ENCODE assay signal across 9 cellular contexts in genomic region chr9:14768561-14769234, GRCh38. TPM values are rescaled to one million over a fixed set of nuclear protein-coding genes. Genes with fewer than 3 reads are reported as not detected.
DNase-seq lines count a peak whose midpoint lies in the region; ATAC-seq and TF ChIP-seq lines count a peak whose summit lies in the region.
"Had no signal": no experiment of that assay in that cellular context is flagged by ENCODE, and none has a peak within 500 bp of the region (broad histone marks: within the 10 kb centered on the region; RNA-seq: fewer than 3 reads in every experiment).

No MANE protein-coding gene starts in this region.

- intact Hi-C loops in activated T-helper 2 cell treated with anti-CD3 and anti-CD28 coated beads, Interferon-gamma antibody, Interleukin-2, Interleukin-4, amounts not matched to agents 10 μg/mL and 5 μg/mL and 100 μg/mL, durations not matched to agents 14 hours and 24 hours and 36 hours (cut with micrococcal nuclease): loop anchor here (1.0 to 5.0 kb wide), 2 partner anchors 152 to 301 kb away; no protein-coding TSS in a partner anchor

- H3K36me3 ChIP-seq in hepatocyte (replicated peaks; ENCODE audit: insufficient read depth, low read depth): no peaks in the 10 kb centered on the region

- H4K20me1 ChIP-seq in hepatocyte (ENCODE audit: insufficient read depth, poor library complexity, severe bottlenecking): no peaks in the 10 kb centered on the region

- no peaks in the 10 kb centered on the region for H3K4me1 Mint-ChIP-seq in activated T-helper 2 cell treated with anti-CD3 and anti-CD28 coated beads, Interferon-gamma antibody, Interleukin-2, Interleukin-4, amounts not matched to agents 10 μg/mL and 5 μg/mL and 100 μg/mL, durations not matched to agents 14 hours and 24 hours and 36 hours (ENCODE audit: low read depth)
- no peaks in the 10 kb centered on the region for H3K4me1 Mint-ChIP-seq in activated naive CD4-positive, alpha-beta T cell treated with anti-CD3 and anti-CD28 coated beads, Interleukin-2, amount 10 ng/mL, durations not matched to agents 7 days and 5 days

- H3K27ac Mint-ChIP-seq in activated T-helper 2 cell treated with anti-CD3 and anti-CD28 coated beads, Interferon-gamma antibody, Interleukin-2, Interleukin-4, amounts not matched to agents 10 μg/mL and 5 μg/mL and 100 μg/mL, durations not matched to agents 14 hours and 24 hours and 36 hours: no peak overlapping the region
- H3K27ac Mint-ChIP-seq in activated naive CD4-positive, alpha-beta T cell treated with anti-CD3 and anti-CD28 coated beads, Interleukin-2, amount 10 ng/mL, durations not matched to agents 7 days and 5 days: no peak overlapping the region
- H3K27ac Mint-ChIP-seq: IgD-negative memory B cell had no signal

- H3K4me3 Mint-ChIP-seq in activated T-helper 2 cell treated with anti-CD3 and anti-CD28 coated beads, Interferon-gamma antibody, Interleukin-2, Interleukin-4, amounts not matched to agents 10 μg/mL and 5 μg/mL and 100 μg/mL, durations not matched to agents 14 hours and 24 hours and 36 hours (ENCODE audit: low read depth): no peak overlapping the region
- no peak overlapping the region for H3K4me3 Mint-ChIP-seq in activated naive CD4-positive, alpha-beta T cell treated with anti-CD3 and anti-CD28 coated beads, Interleukin-2, amount 10 ng/mL, durations not matched to agents 7 days and 5 days
- H3K4me3 Mint-ChIP-seq: IgD-negative memory B cell had no signal

- DNase-seq in CD1c-positive myeloid dendritic cell (ENCODE audit: extremely low spot score) (peak; percentile 36), NCI-H2107 treated with DMSO at 0.1 percent for 48 hours (lab: John Stamatoyannopoulos, UW; ENCODE audit: unreplicated experiment) (peak; percentile 64), amniotic stem cell (lab: John Stamatoyannopoulos, UW) (peak; percentile 5), hepatocyte (ENCODE audit: low spot score) (peak; percentile 67), smooth muscle cell of the brain vasculature (ENCODE audit: low read depth, low spot score) (peak; percentile 39)
- no peak for DNase-seq in activated T-helper 2 cell treated with anti-CD3 and anti-CD28 coated beads, Interferon-gamma antibody, Interleukin-2, Interleukin-4, amounts not matched to agents 10 μg/mL and 5 μg/mL and 100 μg/mL, durations not matched to agents 14 hours and 24 hours and 36 hours (ENCODE audit: low spot score)
- no peak for DNase-seq in activated naive CD4-positive, alpha-beta T cell treated with anti-CD3 and anti-CD28 coated beads, Interleukin-2, amount 10 ng/mL, durations not matched to agents 7 days and 5 days

- H3K4me1 ChIP-seq in hepatocyte (ENCODE audit: insufficient read depth): no peaks in the 10 kb centered on the region

- no peak overlapping the region for H3K27ac ChIP-seq in hepatocyte

- peak; percentile 59 for ATAC-seq in GM19395 (IDR thresholded peaks at IDR 0.05; ENCODE audit: unreplicated experiment)

- no peaks in the 10 kb centered on the region for H3K9me2 ChIP-seq in hepatocyte (replicated peaks; ENCODE audit: insufficient read depth)

- WGBS in hepatocyte (ENCODE audit: low lambda C conversion rate, missing lambda C conversion rate): 25% methylated on average over 6 of the region's 6 CpGs

- peaks cover 6% of the 10 kb centered on the region for H3K27me3 Mint-ChIP-seq in activated T-helper 2 cell treated with anti-CD3 and anti-CD28 coated beads, Interferon-gamma antibody, Interleukin-2, Interleukin-4, amounts not matched to agents 10 μg/mL and 5 μg/mL and 100 μg/mL, durations not matched to agents 14 hours and 24 hours and 36 hours (ENCODE audit: low read depth)
- H3K27me3 Mint-ChIP-seq in activated naive CD4-positive, alpha-beta T cell treated with anti-CD3 and anti-CD28 coated beads, Interleukin-2, amount 10 ng/mL, durations not matched to agents 7 days and 5 days: peaks cover 5% of the 10 kb centered on the region

- H2AFZ ChIP-seq in hepatocyte: no peak overlapping the region

- CTCF ChIA-PET in activated naive CD4-positive, alpha-beta T cell treated with anti-CD3 and anti-CD28 coated beads, Interleukin-2, amount 10 ng/mL, durations not matched to agents 7 days and 5 days (lab: Charles Lee): interaction anchor here (0.5 to 2.5 kb wide), 13 partner anchors 11 to 414 kb away, joined by 3 to 8 read pairs (median 4); no protein-coding TSS in a partner anchor

- H3K79me2 ChIP-seq in hepatocyte: no peaks in the 10 kb centered on the region

- no peaks in the 10 kb centered on the region for H3K9me3 ChIP-seq in hepatocyte (ENCODE audit: low read depth)

- no peaks in the 10 kb centered on the region for H3K27me3 ChIP-seq in hepatocyte

- no peaks in the 10 kb centered on the region for H3K9me3 Mint-ChIP-seq in activated T-helper 2 cell treated with anti-CD3 and anti-CD28 coated beads, Interferon-gamma antibody, Interleukin-2, Interleukin-4, amounts not matched to agents 10 μg/mL and 5 μg/mL and 100 μg/mL, durations not matched to agents 14 hours and 24 hours and 36 hours
- no peaks in the 10 kb centered on the region for H3K9me3 Mint-ChIP-seq in activated naive CD4-positive, alpha-beta T cell treated with anti-CD3 and anti-CD28 coated beads, Interleukin-2, amount 10 ng/mL, durations not matched to agents 7 days and 5 days
- H3K9me3 Mint-ChIP-seq: IgD-negative memory B cell had no signal

- no peak overlapping the region for H3K4me3 ChIP-seq in hepatocyte

- peak overlapping the region; percentile 54 for H3K4me2 ChIP-seq in hepatocyte

- peak; percentile 76 for TF ChIP-seq CTCF in hepatocyte (IDR thresholded peaks at IDR 0.05; ENCODE audit: poor library complexity)

- no peaks in the 10 kb centered on the region for H3K36me3 Mint-ChIP-seq in activated T-helper 2 cell treated with anti-CD3 and anti-CD28 coated beads, Interferon-gamma antibody, Interleukin-2, Interleukin-4, amounts not matched to agents 10 μg/mL and 5 μg/mL and 100 μg/mL, durations not matched to agents 14 hours and 24 hours and 36 hours (ENCODE audit: low read depth)
- no peaks in the 10 kb centered on the region for H3K36me3 Mint-ChIP-seq in activated naive CD4-positive, alpha-beta T cell treated with anti-CD3 and anti-CD28 coated beads, Interleukin-2, amount 10 ng/mL, durations not matched to agents 7 days and 5 days
- H3K36me3 Mint-ChIP-seq: IgD-negative memory B cell had no signal

RNA-seq across cellular contexts. Expression of gene CER1, which starts 46.2 kb away (rescaled TPM):
- 0.53 TPM in 1 of 2 replicates, not detected in the other for total RNA-seq in hepatocyte
- not detected in 2 replicates for polyA plus RNA-seq in hepatocyte
- not detected in 2 replicates for total RNA-seq in activated T-helper 2 cell treated with anti-CD3 and anti-CD28 coated beads, Interferon-gamma antibody, Interleukin-2, Interleukin-4, amounts not matched to agents 10 μg/mL and 5 μg/mL and 100 μg/mL, durations not matched to agents 14 hours and 24 hours and 36 hours
- polyA plus RNA-seq: IgD-negative memory B cell had no signal

Comparison
In these comparisons a context has a peak if more than half of its experiments do, and no peak if none do; other contexts are left out.
1. DNase-seq: peak in CD1c-positive myeloid dendritic cell (single experiment), NCI-H2107 treated with DMSO at 0.1 percent for 48 hours (single experiment), amniotic stem cell (single experiment), hepatocyte (single experiment) and smooth muscle cell of the brain vasculature (single experiment); none in activated T-helper 2 cell treated with anti-CD3 and anti-CD28 coated beads, Interferon-gamma antibody, Interleukin-2, Interleukin-4, amounts not matched to agents 10 μg/mL and 5 μg/mL and 100 μg/mL, durations not matched to agents 14 hours and 24 hours and 36 hours (single experiment) and activated naive CD4-positive, alpha-beta T cell treated with anti-CD3 and anti-CD28 coated beads, Interleukin-2, amount 10 ng/mL, durations not matched to agents 7 days and 5 days (single experiment).